ENCODE assay signal across 8 cellular contexts in genomic region chr12:56488041-56488955, GRCh38.
DNase-seq lines count a peak whose midpoint lies in the region; ATAC-seq, FAIRE-seq and TF ChIP-seq lines count a peak whose summit lies in the region.

TSS of gene GLS2 (minus strand) at chr12:56488161. CDS start at chr12:56488118, 43 bp downstream.

- DNase-seq in NCI-H1436 (lab: John Stamatoyannopoulos, UW) (peak; percentile 76), cerebellar nuclear complex (lab: John Stamatoyannopoulos, UW) (peak; percentile 73 to 80), islet precursor cell (peak; percentile 89), H54 (ENCODE audit: insufficient read length, low spot score) (no peak)
- peak; percentile 59 for DNase-seq in activated CD4-positive, CD25-positive, alpha-beta regulatory T cell treated with anti-CD3 and anti-CD28 coated beads, Interleukin-2, amount 50 U/mL, for 72 hours
- peak; percentile 47 to 53 for DNase-seq in stimulated activated CD4-positive, alpha-beta T cell treated with anti-CD3 and anti-CD28 coated beads, Interleukin-12 subunit alpha, Interleukin-12 subunit beta, amount 100 ng/mL, for 24 hours (ENCODE audit: low read depth in 2 of 2)

- ATAC-seq in HG02623 (IDR thresholded peaks at IDR 0.05; ENCODE audit: unreplicated experiment), result peak; percentile 88

- TF ChIP-seq POLR2A in H54 (IDR thresholded peaks at IDR 0.05; ENCODE audit: low read depth, low read length), result no peak

- peak within 1 kb of the TSS; percentile 36; the same call in 1 of the 2 replicates for H3K4me3 ChIP-seq in GM08714 (ENCODE audit: low read length)

- no peak for FAIRE-seq in H54 (lab: Jason Lieb, UNC)
